1 cellular context compared by ENCODE assay signal in genomic region chr4:70687821-70688794, GRCh38.
TF ChIP-seq lines count a peak whose summit lies in the region.

TSS of gene UTP3 (plus strand) at chr4:70688532. CDS start at chr4:70688678, 146 bp downstream.

TF ChIP-seq in K562, 482 proteins besides CTCF, POLR2A, EP300 and RAD21 (continued from another document and continues in another):
- peak; percentile 82 for TF ChIP-seq JUND (IDR thresholded peaks at IDR 0.05; ENCODE audit: borderline replicate concordance, low read depth, low read length)
- 0 out of 3 replicates have a peak, but pooled peaks have one; percentile 53 for TF ChIP-seq JUND (tag; IDR thresholded peaks at IDR 0.05; ENCODE audit: borderline replicate concordance, low read depth, low read length)
- TF ChIP-seq CHD1 (IDR thresholded peaks at IDR 0.05; ENCODE audit: low read length), result peak; percentile 56
- peak; percentile 91 for TF ChIP-seq SUPT5H (IDR thresholded peaks at IDR 0.05)
- no peak; the same call in 1 of the 2 replicates for TF ChIP-seq ZNF445 (CRISPR knock-in tag; IDR thresholded peaks at IDR 0.05; ENCODE audit: low read depth)
- no peak for TF ChIP-seq ZNF253 (CRISPR knock-in tag; conservative IDR thresholded peaks at IDR 0.05)
- TF ChIP-seq KLF16 (IDR thresholded peaks at IDR 0.05), result peak; percentile 64; the same call in 1 of the 2 replicates
- no peak for TF ChIP-seq ZBTB1 (CRISPR knock-in tag; IDR thresholded peaks at IDR 0.05; ENCODE audit: borderline replicate concordance, low read depth)
- TF ChIP-seq TFAM (CRISPR knock-in tag; conservative IDR thresholded peaks at IDR 0.05), result no peak
- no peak for TF ChIP-seq CBX2 (IDR thresholded peaks at IDR 0.05; ENCODE audit: insufficient read depth, low read length, poor library complexity, severe bottlenecking)
- TF ChIP-seq NELFE (IDR thresholded peaks at IDR 0.05; ENCODE audit: insufficient read depth, insufficient read length), result no peak
- TF ChIP-seq RFX1 (IDR thresholded peaks at IDR 0.05), result no peak
- no peak for TF ChIP-seq CCNT2 (IDR thresholded peaks at IDR 0.05; ENCODE audit: borderline replicate concordance, extremely low read depth, insufficient read length, low read depth, low read length)
- TF ChIP-seq CEBPG (CRISPR knock-in tag; IDR thresholded peaks at IDR 0.05), result no peak
- no peak for TF ChIP-seq CEBPG (tag; conservative IDR thresholded peaks at IDR 0.05 in 1 of 2, IDR thresholded peaks at IDR 0.05 in 1 of 2)
- TF ChIP-seq FOXJ3 (CRISPR knock-in tag; IDR thresholded peaks at IDR 0.05), result no peak
- peak; percentile 46 to 62 for TF ChIP-seq NRF1 (conservative IDR thresholded peaks at IDR 0.05 in 1 of 2, IDR thresholded peaks at IDR 0.05 in 1 of 2)
- no peak for TF ChIP-seq ZNF121 (CRISPR knock-in tag; conservative IDR thresholded peaks at IDR 0.05)
- TF ChIP-seq ZBTB2 (IDR thresholded peaks at IDR 0.05), result peak; percentile 90
- peak; percentile 45; the same call in 1 of the 2 replicates for TF ChIP-seq TAL1 (IDR thresholded peaks at IDR 0.05)
- TF ChIP-seq PHF8 (IDR thresholded peaks at IDR 0.05; ENCODE audit: borderline replicate concordance, low read length), result peak; percentile 78
- peak; percentile 41 for TF ChIP-seq TAF7 (tag; IDR thresholded peaks at IDR 0.05)
- TF ChIP-seq MEIS2 (IDR thresholded peaks at IDR 0.05; ENCODE audit: partially characterized antibody), result peak; percentile 11
- no peak; the same call in 1 of the 2 replicates for TF ChIP-seq SMARCA4 (IDR thresholded peaks at IDR 0.05)
- TF ChIP-seq ZNF24 (IDR thresholded peaks at IDR 0.05), result peak; percentile 80; the same call in 1 of the 2 replicates
- TF ChIP-seq SRSF9 (IDR thresholded peaks at IDR 0.05; ENCODE audit: borderline replicate concordance, low read depth, low read length), result no peak
- TF ChIP-seq TCF7L2 (IDR thresholded peaks at IDR 0.05; ENCODE audit: low read depth, low read length), result peak; percentile 67
- TF ChIP-seq ZNF444 (CRISPR knock-in tag; IDR thresholded peaks at IDR 0.05), result no peak
- TF ChIP-seq NFIX (CRISPR knock-in tag; IDR thresholded peaks at IDR 0.05; ENCODE audit: low read depth), result no peak
- peak; percentile 65; the same call in 1 of the 2 replicates for TF ChIP-seq ZNF592 (IDR thresholded peaks at IDR 0.05)
- peak; percentile 89 for TF ChIP-seq POLR2H (tag; IDR thresholded peaks at IDR 0.05; ENCODE audit: low read depth)
- peak; percentile 91 for TF ChIP-seq CTBP1 (IDR thresholded peaks at IDR 0.05; ENCODE audit: borderline replicate concordance)
- TF ChIP-seq TBP (optimal IDR thresholded peaks at IDR 0.05; ENCODE audit: low read depth, low read length), result peak; percentile 73
- TF ChIP-seq ZBTB40 (IDR thresholded peaks at IDR 0.05), result peak; percentile 100
- no peak for TF ChIP-seq ZBTB40 (CRISPR knock-in tag; IDR thresholded peaks at IDR 0.05)
- TF ChIP-seq ZNF280A (IDR thresholded peaks at IDR 0.05; ENCODE audit: low read depth, partially characterized antibody), result no peak
- TF ChIP-seq SOX6 (IDR thresholded peaks at IDR 0.05), result peak; percentile 88
- peak; percentile 35; the same call in 1 of the 2 replicates for TF ChIP-seq ZNF644 (tag; IDR thresholded peaks at IDR 0.05; ENCODE audit: low read depth)
- TF ChIP-seq C11orf30 (IDR thresholded peaks at IDR 0.05; ENCODE audit: low read depth), result peak; percentile 89
- TF ChIP-seq RREB1 (CRISPR knock-in tag; IDR thresholded peaks at IDR 0.05), result 0 out of 2 replicates have a peak, but pooled peaks have one; percentile 7
